11 cellular contexts compared by ENCODE assay signal in genomic region chr10:102628451-102628911, GRCh38. TPM values are rescaled to one million over a fixed set of nuclear protein-coding genes. Genes with fewer than 3 reads are reported as not detected.
DNase-seq lines count a peak whose midpoint lies in the region; ATAC-seq and TF ChIP-seq lines count a peak whose summit lies in the region.
"Had no signal": no experiment of that assay in that cellular context is flagged by ENCODE, and none has a peak within 500 bp of the region (broad histone marks: within the 10 kb centered on the region; RNA-seq: fewer than 3 reads in every experiment).

No MANE protein-coding gene starts in this region.

- in situ Hi-C loops in GM13976 (cut with MboI; ENCODE audit: low sequenced_read_pairs, unreplicated experiment), result no loop called here

- H3K36me3 Mint-ChIP-seq in mesothelial cell of epicardium, result peaks cover 14% of the 10 kb centered on the region

- H3K27ac Mint-ChIP-seq in mesothelial cell of epicardium, result peak overlapping the region; percentile 100

- H3K27me3 ChIP-seq in ectodermal cell (ENCODE audit: control insufficient read depth, insufficient read depth, low read length, poor library complexity, severe bottlenecking), result no peaks in the 10 kb centered on the region

- H3K4me3 Mint-ChIP-seq in mesothelial cell of epicardium, result no peak overlapping the region

- H3K36me3 ChIP-seq in ectodermal cell (ENCODE audit: control insufficient read depth, insufficient read depth, low read length), result no peaks in the 10 kb centered on the region
- H3K36me3 ChIP-seq in urinary bladder (ENCODE audit: insufficient read depth), result no peaks in the 10 kb centered on the region

- ATAC-seq in GM21786 (IDR thresholded peaks at IDR 0.05; ENCODE audit: unreplicated experiment), result no peak

- H3K9me3 Mint-ChIP-seq in mesothelial cell of epicardium, result no peaks in the 10 kb centered on the region

- peaks cover 71% of the 10 kb centered on the region for H3K4me1 ChIP-seq in ectodermal cell (ENCODE audit: control insufficient read depth, insufficient read depth, low read length)
- H3K4me1 ChIP-seq in urinary bladder (ENCODE audit: insufficient read depth), result no peaks in the 10 kb centered on the region

- DNase-seq in DMS153 (lab: John Stamatoyannopoulos, UW) (peak; percentile 12), DMS153 treated with DMSO at 0.1 percent for 48 hours (lab: John Stamatoyannopoulos, UW; ENCODE audit: unreplicated experiment) (no peak), mesothelial cell of epicardium (ENCODE audit: low spot score in 2 of 2, unreplicated experiment in 2 of 2) (no peak), GM13976 (ENCODE audit: low spot score) (no peak), D341Med (ENCODE audit: low spot score) (no peak)
- DNase-seq: activated gamma-delta T cell, NCI-H526 treated with DMSO at 0.1 percent for 48 hours had no signal

- 87 to 88% methylated on average over 11 of the region's 11 CpGs for WGBS in ectodermal cell, 2 experiments
- 40% methylated on average over 11 of the region's 11 CpGs for WGBS in urinary bladder

- H3K4me3 ChIP-seq in ectodermal cell (ENCODE audit: insufficient read depth, low read depth, low read length) (no peak overlapping the region), urinary bladder (ENCODE audit: low read depth, low read length) (no peak overlapping the region)

- TF ChIP-seq CTCF in mesothelial cell of epicardium (IDR thresholded peaks at IDR 0.05; ENCODE audit: unreplicated experiment) (no peak), GM13976 (IDR thresholded peaks at IDR 0.05; ENCODE audit: borderline replicate concordance, control extremely low read depth, extremely low read depth, insufficient read depth, missing control alignments) (no peak)

- no peaks in the 10 kb centered on the region for H3K27me3 Mint-ChIP-seq in mesothelial cell of epicardium (ENCODE audit: low read depth)

- H3K4me1 Mint-ChIP-seq in mesothelial cell of epicardium, result peaks cover 69% of the 10 kb centered on the region

- no peaks in the 10 kb centered on the region for H3K9me3 ChIP-seq in ectodermal cell (ENCODE audit: control insufficient read depth, low read length)

- H3K27ac ChIP-seq in ectodermal cell (ENCODE audit: insufficient read depth, low read depth, low read length, poor library complexity, severe bottlenecking) (peak overlapping the region; percentile 100), urinary bladder (ENCODE audit: low read depth) (peak overlapping the region; percentile 68)
- H3K27ac ChIP-seq: 22Rv1 had no signal

RNA-seq across cellular contexts. Expression of gene TRIM8, which starts 15.8 kb away (rescaled TPM):
- polyA plus RNA-seq in ectodermal cell (2013, experiment 1 of 4), result 61.1 TPM
- polyA plus RNA-seq in ectodermal cell (2013, experiment 2 of 4), result 59.1 TPM
- polyA plus RNA-seq in ectodermal cell (2013, experiment 3 of 4), result 48.5 TPM
- 46.9 TPM for polyA plus RNA-seq in ectodermal cell (2013, experiment 4 of 4)
- total RNA-seq in mesothelial cell of epicardium (74.3 to 85.3 TPM (median 79.2 TPM) in 3 replicates), urinary bladder (35.5 TPM)
- 116 TPM for polyA plus RNA-seq in urinary bladder
